In the genomic region with DNA sequence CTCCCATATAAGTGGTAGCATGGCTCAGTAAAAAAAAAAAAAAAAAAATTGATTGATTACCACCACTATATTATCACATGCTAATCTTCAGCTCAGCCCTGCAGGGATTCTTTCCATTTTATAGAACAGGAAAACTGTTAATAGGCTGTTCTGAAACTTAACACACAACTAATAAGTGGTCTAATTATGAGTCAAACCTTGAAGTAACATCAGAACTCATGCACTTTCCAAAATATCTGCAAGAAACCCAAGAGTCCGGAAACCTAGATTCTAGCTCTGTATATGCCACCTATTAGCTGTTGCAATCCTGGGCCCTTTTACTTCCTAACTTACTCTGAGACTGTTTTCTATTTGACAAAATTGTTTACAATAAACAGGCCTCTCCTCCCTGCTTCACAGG, we compare ENCODE assay signal across 12 cellular contexts.
DNase-seq lines count a peak whose midpoint lies in the region; ATAC-seq and FAIRE-seq lines count a peak whose summit lies in the region.
"Had no signal": no experiment of that assay in that cellular context is flagged by ENCODE, and none has a peak within 500 bp of the region (broad histone marks: within the 10 kb centered on the region; RNA-seq: fewer than 3 reads in every experiment).

No MANE protein-coding gene starts in this region.

- ATAC-seq in GM18499 (IDR thresholded peaks at IDR 0.05; ENCODE audit: insufficient read depth, unreplicated experiment) (peak; percentile 70), GM19397 (IDR thresholded peaks at IDR 0.05; ENCODE audit: unreplicated experiment) (peak; percentile 55), HG02870 (IDR thresholded peaks at IDR 0.05; ENCODE audit: unreplicated experiment) (peak; percentile 64), HG03565 (IDR thresholded peaks at IDR 0.05; ENCODE audit: unreplicated experiment) (peak; percentile 86), HG03342 (IDR thresholded peaks at IDR 0.05; ENCODE audit: unreplicated experiment) (no peak)
- ATAC-seq: gastrocnemius medialis had no signal

- no peak for DNase-seq in NCI-H748 (lab: John Stamatoyannopoulos, UW; ENCODE audit: unreplicated experiment)
- DNase-seq in RCC 7860 (ENCODE audit: low spot score): no peak
- no peak for DNase-seq in AG08396 (ENCODE audit: low spot score)
- DNase-seq: activated naive CD4-positive, alpha-beta T cell treated with anti-CD3 and anti-CD28 coated beads, Interleukin-2, amount 50 U/mL, for 16 hours; gastrocnemius medialis; NCI-H2029; thyroid gland had no signal

- no peak for FAIRE-seq in RCC 7860 (lab: Jason Lieb, UNC)
